1 cellular context compared by ENCODE assay signal in genomic region chr7:46651070-46651469, GRCh38.
TF ChIP-seq lines count a peak whose summit lies in the region.

No MANE protein-coding gene starts in this region.

TF ChIP-seq in GM23338, 12 proteins besides CTCF, POLR2A, EP300 and RAD21 (continued from another document):
- no peak for TF ChIP-seq JUNB (IDR thresholded peaks at IDR 0.05; ENCODE audit: unreplicated experiment)
- no peak for TF ChIP-seq CREB1 (CRISPR knock-in tag; IDR thresholded peaks at IDR 0.05; ENCODE audit: low read depth)
- no peak for TF ChIP-seq STAT1 (IDR thresholded peaks at IDR 0.05; ENCODE audit: unreplicated experiment)
- no peak for TF ChIP-seq REST (IDR thresholded peaks at IDR 0.05; ENCODE audit: unreplicated experiment)
